ENCODE assay signal across 20 cellular contexts in the genomic region with DNA sequence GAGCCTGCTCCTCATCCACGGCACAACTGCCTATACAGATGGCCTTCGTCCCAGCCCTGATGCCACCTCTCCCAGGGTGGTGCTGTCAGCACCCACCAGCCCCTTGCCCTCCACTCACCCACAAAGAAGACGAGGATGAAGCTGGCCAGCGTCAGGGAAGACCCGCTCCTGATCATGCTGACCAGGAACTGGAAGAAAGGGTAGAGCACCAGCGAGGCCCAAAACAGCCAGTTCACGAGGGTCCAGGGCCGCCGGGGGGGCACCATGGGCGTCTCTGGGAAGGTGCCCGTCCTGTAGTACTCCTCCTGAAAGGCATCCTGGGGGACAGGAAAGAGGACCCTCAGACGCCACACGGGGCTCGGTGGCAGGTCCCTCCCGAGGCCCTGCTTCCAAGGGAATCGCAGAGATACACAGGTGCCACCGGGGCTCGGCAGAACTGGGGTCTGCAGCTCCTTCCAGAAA.
DNase-seq lines count a peak whose midpoint lies in the region; ATAC-seq and TF ChIP-seq lines count a peak whose summit lies in the region.
"Had no signal": no experiment of that assay in that cellular context is flagged by ENCODE, and none has a peak within 500 bp of the region (broad histone marks: within the 10 kb centered on the region; RNA-seq: fewer than 3 reads in every experiment).

No MANE protein-coding gene starts in this region.

- H3K27me3 Mint-ChIP-seq in endodermal cell (ENCODE audit: insufficient read depth) = no peaks in the 10 kb centered on the region

- H3K4me1 ChIP-seq in heart right ventricle (peaks cover 0 to 2% (median 0%) of the 10 kb centered on the region in 9 donors), endodermal cell (ENCODE audit: control insufficient read depth, insufficient read depth, low read length) (no peaks in the 10 kb centered on the region), body of pancreas (no peaks in the 10 kb centered on the region)

- H3K4me3 ChIP-seq in heart right ventricle (no peak overlapping the region), endodermal cell (ENCODE audit: low read length) (no peak overlapping the region), body of pancreas (no peak overlapping the region)
- H3K4me3 ChIP-seq: GM23248, SJCRH30 had no signal

- WGBS in heart right ventricle, 2 donors = 95 to 96% methylated on average over 18 of the region's 18 CpGs
- WGBS in endodermal cell (ENCODE audit: insufficient coverage in 1 of 2, insufficient read length in 1 of 2), 2 experiments = 93 to 94% methylated on average over 12 to 18 of the region's 18 CpGs
- 93 to 95% methylated on average over 11 to 18 of the region's 18 CpGs for WGBS in body of pancreas, 2 donors

- H3K27ac ChIP-seq in heart right ventricle = no peak overlapping the region
- peak overlapping the region; percentile 82 for H3K27ac ChIP-seq in angular gyrus (ENCODE audit: low read depth, low read length)
- H3K27ac ChIP-seq in endodermal cell (ENCODE audit: low read depth, low read length) = no peak overlapping the region
- H3K27ac ChIP-seq in substantia nigra (ENCODE audit: low read depth, low read length, poor library complexity, severe bottlenecking) = peak overlapping the region; percentile 92
- H3K27ac ChIP-seq in body of pancreas = no peak overlapping the region
- H3K27ac ChIP-seq: C4-2B, GM23248, HL-60, KMS-11, SJCRH30 had no signal

- H3K36me3 ChIP-seq in heart right ventricle (peaks cover 0 to 66% (median 0%) of the 10 kb centered on the region in 9 donors), endodermal cell (ENCODE audit: control insufficient read depth, insufficient read depth, low read length) (peaks cover 74% of the 10 kb centered on the region), body of pancreas (replicated peaks in 1 of 2; ENCODE audit: insufficient read depth in 1 of 2, low read depth in 2 of 2) (no peaks in the 10 kb centered on the region)
- H3K36me3 ChIP-seq: SJCRH30 had no signal

- peaks cover 72% of the 10 kb centered on the region for H3K36me3 Mint-ChIP-seq in endodermal cell (ENCODE audit: low read depth)

- TF ChIP-seq POLR2A in body of pancreas (IDR thresholded peaks at IDR 0.05) = no peak

- H3K9me3 ChIP-seq in heart right ventricle = no peaks in the 10 kb centered on the region
- H3K9me3 ChIP-seq in endodermal cell (ENCODE audit: control insufficient read depth, low read length) = no peaks in the 10 kb centered on the region
- H3K9me3 ChIP-seq in body of pancreas = no peaks in the 10 kb centered on the region
- H3K9me3 ChIP-seq: SJCRH30 had no signal

- TF ChIP-seq CTCF in heart right ventricle (IDR thresholded peaks at IDR 0.05) (no peak), endodermal cell (conservative IDR thresholded peaks at IDR 0.05) (no peak), body of pancreas (IDR thresholded peaks at IDR 0.05) (no peak)

- H3K9me3 Mint-ChIP-seq in endodermal cell = no peaks in the 10 kb centered on the region

- peak; percentile 61 for DNase-seq in cardiac septum (ENCODE audit: low spot score)
- no peak for DNase-seq in heart right ventricle
- DNase-seq in endodermal cell = peak; percentile 49
- DNase-seq in substantia nigra (lab: John Stamatoyannopoulos, UW) = no peak
- DNase-seq in body of pancreas = no peak
- no peak for DNase-seq in GF-D8 (lab: John Stamatoyannopoulos, UW)
- DNase-seq: 8988T; HCEC 1CT; NCI-H1105; NCI-H146; NCI-H2081; NCI-H774; NK-92 treated with Interleukin-12 subunit alpha and Interleukin-12 subunit beta, amount 100 ng/mL, for 24 hours had no signal

- H3K4me1 Mint-ChIP-seq in endodermal cell = peaks cover 5% of the 10 kb centered on the region

- H3K4me3 Mint-ChIP-seq in endodermal cell = no peak overlapping the region

- no peak overlapping the region for H3K9ac ChIP-seq in endodermal cell (ENCODE audit: extremely low read depth, low read length, poor library complexity, severe bottlenecking)
- H3K9ac ChIP-seq: GM23248, KMS-11 had no signal

- H3K27me3 ChIP-seq in heart right ventricle (no peaks in the 10 kb centered on the region), endodermal cell (ENCODE audit: control insufficient read depth, insufficient read depth, low read length, poor library complexity, severe bottlenecking) (no peaks in the 10 kb centered on the region), body of pancreas (no peaks in the 10 kb centered on the region)
- H3K27me3 ChIP-seq: SJCRH30 had no signal

- ATAC-seq in heart right ventricle (no peak), body of pancreas (no peak), GM21447 (IDR thresholded peaks at IDR 0.05; ENCODE audit: unreplicated experiment) (no peak)

- H3K27ac Mint-ChIP-seq in endodermal cell = no peak overlapping the region

- intact Hi-C loops in cardiac septum (cut with DNase I) (no loop called here), heart right ventricle (cut with DNase I) (no loop called here), body of pancreas (cut with DNase I) (no loop called here)

Comparison
In these comparisons a context has a peak if more than half of its experiments do, and no peak if none do; other contexts are left out.
1. DNase-seq: peak in cardiac septum (single experiment) and endodermal cell (single experiment); none in heart right ventricle (0 of 2), substantia nigra (0 of 49), body of pancreas (0 of 4) and GF-D8 (single experiment).
2. H3K27ac ChIP-seq: peak in angular gyrus (single experiment) and substantia nigra (single experiment); none in heart right ventricle (0 of 10), endodermal cell (single experiment) and body of pancreas (0 of 4).